ENCODE assay signal across 8 cellular contexts in genomic region chr19:507286-508203, GRCh38. TPM values are rescaled to one million over a fixed set of nuclear protein-coding genes. Genes with fewer than 3 reads are reported as not detected.
DNase-seq lines count a peak whose midpoint lies in the region; ATAC-seq and TF ChIP-seq lines count a peak whose summit lies in the region.

Gene TPGS1, plus strand, starts transcription at chr19:507497. Its CDS starts 10 bp downstream, at chr19:507507.

- peak within 1 kb of the TSS; percentile 74 for H4K91ac ChIP-seq in IMR-90 (ENCODE audit: insufficient read depth, low read depth, low read length)

- H3K56ac ChIP-seq in IMR-90 (ENCODE audit: extremely low read depth, insufficient read depth, low read length), result peak within 1 kb of the TSS; percentile 92

- peaks cover 2% of the 10 kb centered on the region for H3K36me3 Mint-ChIP-seq in neural crest cell (ENCODE audit: low read depth)

- H4K20me1 ChIP-seq in IMR-90 (ENCODE audit: insufficient read depth, low read length), result no peaks in the 10 kb centered on the region

- H3K4me2 ChIP-seq in IMR-90 (ENCODE audit: low read depth, low read length), result peak within 1 kb of the TSS; percentile 96

- H3K4me3 ChIP-seq in IMR-90 (ENCODE audit: insufficient read depth, low read depth, low read length) (peak within 1 kb of the TSS; percentile 65), RWPE2 (ENCODE audit: severe bottlenecking) (peak within 1 kb of the TSS; percentile 79), fibroblast of villous mesenchyme (ENCODE audit: low read depth, low read length) (peak within 1 kb of the TSS; percentile 91), stomach smooth muscle (ENCODE audit: low read length in 2 of 2) (peak within 1 kb of the TSS; percentile 64 to 90)

- peaks cover 3% of the 10 kb centered on the region; the same call in 1 of the 2 replicates for H3K9me1 ChIP-seq in IMR-90 (ENCODE audit: insufficient read depth, low read length)

- H2BK20ac ChIP-seq in IMR-90 (ENCODE audit: low read depth, low read length), result peak within 1 kb of the TSS; percentile 55

- BruUV-seq in IMR-90 (replicated peaks; lab: Mats Ljungman, UMichigan), result no TSS peak

- no peaks in the 10 kb centered on the region for H3K27me3 ChIP-seq in IMR-90 (ENCODE audit: control insufficient read depth, insufficient read depth, low read length)
- H3K27me3 ChIP-seq in RWPE2 (ENCODE audit: insufficient read depth, poor library complexity, severe bottlenecking), result no peaks in the 10 kb centered on the region
- H3K27me3 ChIP-seq in stomach smooth muscle (ENCODE audit: control insufficient read depth in 1 of 2, insufficient read depth in 2 of 2, low read length in 2 of 2), result no peaks in the 10 kb centered on the region

- peak within 1 kb of the TSS; percentile 94 for H2AK9ac ChIP-seq in IMR-90 (replicated peaks; ENCODE audit: low read depth, low read length, poor library complexity)

- H2BK15ac ChIP-seq in IMR-90 (ENCODE audit: low read depth, low read length), result no peak within 1 kb of the TSS; the same call in 2 of the 3 replicates

- no peaks in the 10 kb centered on the region; the same call in 1 of the 2 replicates for H3K36me3 ChIP-seq in IMR-90 (ENCODE audit: control insufficient read depth, insufficient read depth, low read length)
- no peaks in the 10 kb centered on the region for H3K36me3 ChIP-seq in RWPE2 (ENCODE audit: low read depth)
- peaks cover 0 to 6% of the 10 kb centered on the region in 2 donors for H3K36me3 ChIP-seq in stomach smooth muscle (ENCODE audit: control insufficient read depth in 2 of 2, insufficient read depth in 2 of 2, low read length in 2 of 2)

- H3K4me3 Mint-ChIP-seq in neural crest cell, result peak within 1 kb of the TSS; percentile 94

- CTCF ChIA-PET in IMR-90 (lab: Yijun Ruan, JAX), result interaction anchor here (1.3 kb wide), 1 partner anchor 17 kb away, joined by 7 read pairs; no protein-coding TSS in a partner anchor

- peak within 1 kb of the TSS; percentile 64 for H3K18ac ChIP-seq in IMR-90 (ENCODE audit: low read depth, low read length)

- no peaks in the 10 kb centered on the region for H3K9me3 Mint-ChIP-seq in neural crest cell

- peak within 1 kb of the TSS; percentile 89 for H4K5ac ChIP-seq in IMR-90 (ENCODE audit: low read depth, low read length)

- peak within 1 kb of the TSS; percentile 99 for H3K27ac Mint-ChIP-seq in neural crest cell (ENCODE audit: unreplicated experiment)

- WGBS in IMR-90 (ENCODE audit: extremely low coverage in 2 of 2, insufficient read length in 1 of 2), 2 experiments, result 4% methylated on average over 38 of the region's 81 CpGs; no CpG with 5 or more reads in 1 of the 2 experiments

- H3K27ac ChIP-seq in IMR-90 (ENCODE audit: insufficient read depth, low read length), result peak within 1 kb of the TSS; percentile 80
- peak within 1 kb of the TSS; percentile 69 for H3K27ac ChIP-seq in RWPE2 (ENCODE audit: poor library complexity, severe bottlenecking)
- peak within 1 kb of the TSS; percentile 91 for H3K27ac ChIP-seq in stomach smooth muscle (ENCODE audit: low read length)

- H3K23ac ChIP-seq in IMR-90 (ENCODE audit: low read depth, low read length), result peak within 1 kb of the TSS; percentile 88; the same call in 1 of the 2 replicates

- peak within 1 kb of the TSS; percentile 18 to 96 for H4K8ac ChIP-seq in IMR-90 (ENCODE audit: low read depth in 2 of 2, low read length in 2 of 2)

- peak within 1 kb of the TSS; percentile 92 for H2AK5ac ChIP-seq in IMR-90 (ENCODE audit: low read depth, low read length)

- POLR2A ChIA-PET in IMR-90 (lab: Charles Lee; ENCODE audit: unreplicated experiment), result no interaction called here

- TF ChIP-seq CTCF in IMR-90 (conservative IDR thresholded peaks at IDR 0.05; ENCODE audit: low read depth, low read length) (no peak), RWPE2 (IDR thresholded peaks at IDR 0.05; ENCODE audit: poor library complexity, severe bottlenecking) (no peak), fibroblast of villous mesenchyme (IDR thresholded peaks at IDR 0.05; ENCODE audit: insufficient read depth, low read depth, low read length) (no peak), neural crest cell (conservative IDR thresholded peaks at IDR 0.05) (no peak)

- H3K27me3 Mint-ChIP-seq in neural crest cell (ENCODE audit: low read depth), result peaks cover 9% of the 10 kb centered on the region

- H2BK120ac ChIP-seq in IMR-90 (ENCODE audit: low read depth, low read length), result peak within 1 kb of the TSS; percentile 91

- dilution Hi-C loops in IMR-90 (cut with HindIII; ENCODE audit: low sequenced_read_pairs, unreplicated experiment), result no loop called here

- H3K4me1 ChIP-seq in IMR-90 (ENCODE audit: control insufficient read depth, insufficient read depth, low read length) (peaks cover 12% of the 10 kb centered on the region), RWPE2 (ENCODE audit: insufficient read depth, poor library complexity, severe bottlenecking) (peaks cover 11% of the 10 kb centered on the region), stomach smooth muscle (ENCODE audit: control insufficient read depth, insufficient read depth, low read length) (peaks cover 32% of the 10 kb centered on the region)

- peak within 1 kb of the TSS; percentile 80 for H2BK5ac ChIP-seq in IMR-90 (ENCODE audit: low read depth, low read length, poor library complexity, severe bottlenecking)

- no peak for TF ChIP-seq RAD21 in IMR-90 (IDR thresholded peaks at IDR 0.05; ENCODE audit: low read length)

- peaks cover 0 to 24% of the 10 kb centered on the region in 2 experiments; a peak in 2 of 4 replicates for H3K79me1 ChIP-seq in IMR-90 (ENCODE audit: low read depth in 1 of 2, low read length in 2 of 2)

- in situ Hi-C loops in IMR-90 (cut with MboI; ENCODE audit: low sequenced_read_pairs), result no loop called here

- intact Hi-C loops in IMR-90 (cut with micrococcal nuclease), result loop anchor here (5.0 kb wide), 1 partner anchor 125 kb away; no protein-coding TSS in a partner anchor

- peak within 1 kb of the TSS; percentile 73 for H3K9ac ChIP-seq in IMR-90 (ENCODE audit: low read depth, low read length)
- H3K9ac ChIP-seq in stomach smooth muscle (ENCODE audit: low read length in 2 of 2), result peak within 1 kb of the TSS; percentile 81 to 82

- no peaks in the 10 kb centered on the region for H3K9me3 ChIP-seq in IMR-90 (ENCODE audit: control insufficient read depth, insufficient read depth, low read length)
- H3K9me3 ChIP-seq in RWPE2 (ENCODE audit: severe bottlenecking), result no peaks in the 10 kb centered on the region
- H3K9me3 ChIP-seq in stomach smooth muscle (ENCODE audit: control insufficient read depth in 2 of 2, low read length in 2 of 2), result no peaks in the 10 kb centered on the region

- H2AFZ ChIP-seq in IMR-90 (replicated peaks; ENCODE audit: low read length, poor library complexity), result peak within 1 kb of the TSS; percentile 99

- peak; percentile 83 for TF ChIP-seq POLR2A in IMR-90 (IDR thresholded peaks at IDR 0.05; ENCODE audit: low read depth, low read length)

- H3K14ac ChIP-seq in IMR-90 (replicated peaks; ENCODE audit: low read depth, low read length), result peak within 1 kb of the TSS; percentile 79

- DNase-seq in DMS79 (lab: John Stamatoyannopoulos, UW) (peak; percentile 55), IMR-90 (peak; percentile 100), RWPE2 (ENCODE audit: low spot score) (peak; percentile 87), fibroblast of villous mesenchyme (ENCODE audit: low read depth) (peak; percentile 100), neural crest cell (ENCODE audit: low read depth, low spot score) (peak; percentile 88)
- peak; percentile 95 for DNase-seq in activated effector memory CD4-positive, alpha-beta T cell treated with anti-CD3 and anti-CD28 coated beads, Interleukin-2, amount 50 U/mL, for 16 hours

- peak; percentile 47 for ATAC-seq in GM21526 (IDR thresholded peaks at IDR 0.05; ENCODE audit: low FRiP score, unreplicated experiment)
- peak; percentile 83 for ATAC-seq in IMR-90 (ENCODE audit: low read depth)
- ATAC-seq in RWPE2 (ENCODE audit: low read depth), result peak; percentile 80

- H3K4me1 Mint-ChIP-seq in neural crest cell, result peaks cover 29% of the 10 kb centered on the region

- H3K4ac ChIP-seq in IMR-90 (ENCODE audit: low read depth, low read length), result peak within 1 kb of the TSS; percentile 82

TF ChIP-seq in IMR-90, 13 proteins besides CTCF, POLR2A, EP300 and RAD21:
- TF ChIP-seq SMC3 (IDR thresholded peaks at IDR 0.05; ENCODE audit: low read depth, low read length), result no peak
- peak; percentile 74 for TF ChIP-seq MAZ (IDR thresholded peaks at IDR 0.05; ENCODE audit: borderline replicate concordance, low read depth, low read length)

RNA-seq across cellular contexts. Expression of gene TPGS1, which starts in this region (rescaled TPM):
- 2.7 and 4.2 TPM in 2 replicates for total RNA-seq in IMR-90 (2012; rRNA removed)
- polyA plus RNA-seq in IMR-90 (2012; rRNA removed), result 6.3 and 13.9 TPM in 2 replicates
- 13.7 and 31.3 TPM in 2 replicates for polyA plus RNA-seq in IMR-90 (2012; cell fraction: cytosol; rRNA removed)
- polyA plus RNA-seq in IMR-90 (2012; cell fraction: nucleus; rRNA removed; ENCODE audit: low replicate concordance), result 5.7 and 24.7 TPM in 2 replicates
- total RNA-seq in fibroblast of villous mesenchyme, result 16.8 and 29.3 TPM in 2 replicates
- total RNA-seq in neural crest cell, result 22.3 TPM in 2 replicates

Comparison
In these comparisons a context has a peak if more than half of its experiments do, and no peak if none do; other contexts are left out.
1. Peak in every context shown above with its lines: DNase-seq, ATAC-seq, H3K4me3 ChIP-seq and H3K27ac ChIP-seq.